10 cellular contexts compared by ENCODE assay signal in genomic region chr12:67358686-67359374, GRCh38.
A peak's percentile ranks its signal among the peaks of the same experiment; 100 is the strongest.
DNase-seq lines count a peak whose midpoint lies in the region; ATAC-seq and TF ChIP-seq lines count a peak whose summit lies in the region.
"Had no signal": no experiment of that assay in that cellular context is flagged by ENCODE, and none has a peak within 500 bp of the region (broad histone marks: within the 10 kb centered on the region; RNA-seq: fewer than 3 reads in every experiment).

No MANE protein-coding gene starts in this region.

- peaks cover 13% of the 10 kb centered on the region for H3K4me1 Mint-ChIP-seq in activated naive CD8-positive, alpha-beta T cell treated with anti-CD3 and anti-CD28 coated beads for 36 hours

- no peak overlapping the region for H3K4me3 ChIP-seq in cardiac fibroblast (replicated peaks in 1 of 2; ENCODE audit: low read depth in 2 of 2, low read length in 2 of 2)
- H3K4me3 ChIP-seq: GM23338 had no signal

- peak; percentile 48 for ATAC-seq in GM19043 (IDR thresholded peaks at IDR 0.05; ENCODE audit: low read depth, unreplicated experiment)
- no peak for ATAC-seq in activated CD4-positive, CD25-positive, alpha-beta regulatory T cell treated with anti-CD3 and anti-CD28 coated beads, Interleukin-2, amount 50 U/mL, for 24 hours
- ATAC-seq: GM23338 had no signal

- H3K27me3 Mint-ChIP-seq in activated naive CD8-positive, alpha-beta T cell treated with anti-CD3 and anti-CD28 coated beads for 36 hours: no peaks in the 10 kb centered on the region

- H3K4me3 Mint-ChIP-seq in activated naive CD8-positive, alpha-beta T cell treated with anti-CD3 and anti-CD28 coated beads for 36 hours: no peak overlapping the region
- H3K4me3 Mint-ChIP-seq: GM23338 had no signal

- peaks cover 3% of the 10 kb centered on the region for H3K36me3 Mint-ChIP-seq in activated naive CD8-positive, alpha-beta T cell treated with anti-CD3 and anti-CD28 coated beads for 36 hours

- peaks cover 4% of the 10 kb centered on the region for H3K9me3 Mint-ChIP-seq in activated naive CD8-positive, alpha-beta T cell treated with anti-CD3 and anti-CD28 coated beads for 36 hours

- H3K27ac Mint-ChIP-seq in activated naive CD8-positive, alpha-beta T cell treated with anti-CD3 and anti-CD28 coated beads for 36 hours: no peak overlapping the region
- H3K27ac Mint-ChIP-seq: GM23338 had no signal

- DNase-seq in NCI-H187 (lab: John Stamatoyannopoulos, UW): peak; percentile 17 to 49
- DNase-seq in cardiac fibroblast (ENCODE audit: low read depth in 2 of 2): peak; percentile 80 to 96
- DNase-seq in renal cortical epithelial cell (ENCODE audit: low read depth): peak; percentile 87
- DNase-seq in NCI-H128 (lab: John Stamatoyannopoulos, UW; ENCODE audit: unreplicated experiment): no peak
- no peak for DNase-seq in stimulated activated naive CD4-positive, alpha-beta T cell (lab: John Stamatoyannopoulos, UW)
- no peak for DNase-seq in activated naive CD8-positive, alpha-beta T cell treated with anti-CD3 and anti-CD28 coated beads for 36 hours
- DNase-seq: activated CD8-positive, alpha-beta memory T cell treated with anti-CD3 and anti-CD28 coated beads for 24 hours had no signal

- no peak for TF ChIP-seq CTCF in cardiac fibroblast (IDR thresholded peaks at IDR 0.05; ENCODE audit: low read depth, low read length)

Comparison
In these comparisons a context has a peak if more than half of its experiments do, and no peak if none do; other contexts are left out.
1. DNase-seq: peak in NCI-H187 (2 of 2), cardiac fibroblast (2 of 2) and renal cortical epithelial cell (single experiment); none in NCI-H128 (single experiment), stimulated activated naive CD4-positive, alpha-beta T cell (0 of 6) and activated naive CD8-positive, alpha-beta T cell treated with anti-CD3 and anti-CD28 coated beads for 36 hours (single experiment).